In genomic region chr7:140661124-140661523, GRCh38 we compare ENCODE assay signal across 17 cellular contexts. TPM values are rescaled to one million over a fixed set of nuclear protein-coding genes. Genes with fewer than 3 reads are reported as not detected.
A peak's percentile ranks its signal among the peaks of the same experiment; 100 is the strongest.
DNase-seq lines count a peak whose midpoint lies in the region; ATAC-seq, FAIRE-seq and TF ChIP-seq lines count a peak whose summit lies in the region.
"Had no signal": no experiment of that assay in that cellular context is flagged by ENCODE, and none has a peak within 500 bp of the region (broad histone marks: within the 10 kb centered on the region; RNA-seq: fewer than 3 reads in every experiment).

No MANE protein-coding gene starts in this region.

- no peak overlapping the region for H3K27ac Mint-ChIP-seq in T-helper 2 cell treated with Interferon-gamma antibody and Interleukin-4, amounts not matched to agents 5 μg/mL and 100 μg/mL, for 36 hours
- H3K27ac Mint-ChIP-seq: activated naive CD8-positive, alpha-beta T cell; CD4-positive, CD25-positive, alpha-beta regulatory T cell; stimulated activated naive CD8-positive, alpha-beta T cell treated with anti-CD3 and anti-CD28 coated beads, Interleukin-15, Interleukin-2, amounts not matched to agents 100 ng/mL and 50 ng/mL, for 24 hours had no signal

- no peak overlapping the region for H3K9ac ChIP-seq in SK-N-SH

- H3K79me2 ChIP-seq in SK-N-SH (ENCODE audit: insufficient read depth) = no peaks in the 10 kb centered on the region

- no peaks in the 10 kb centered on the region for H3K9me2 ChIP-seq in SK-N-SH

- H3K9me3 Mint-ChIP-seq in T-helper 2 cell treated with Interferon-gamma antibody and Interleukin-4, amounts not matched to agents 5 μg/mL and 100 μg/mL, for 36 hours = no peaks in the 10 kb centered on the region
- H3K9me3 Mint-ChIP-seq: stimulated activated naive CD8-positive, alpha-beta T cell treated with anti-CD3 and anti-CD28 coated beads, Interleukin-15, Interleukin-2, amounts not matched to agents 100 ng/mL and 50 ng/mL, for 24 hours had no signal

- DNase-seq in D721Med (ENCODE audit: insufficient read length, low spot score) (no peak), SK-N-SH (no peak), fibroblast of peridontal ligament (ENCODE audit: extremely low read depth) (peak; percentile 46), GF-D8 (lab: John Stamatoyannopoulos, UW) (no peak), upper lobe of right lung (no peak), breast epithelium (ENCODE audit: low spot score in 2 of 2) (no peak)
- DNase-seq in T-helper 2 cell treated with Interferon-gamma antibody and Interleukin-4, amounts not matched to agents 5 μg/mL and 100 μg/mL, for 36 hours (ENCODE audit: low spot score) = no peak
- DNase-seq: activated CD8-positive, alpha-beta memory T cell treated with anti-CD3 and anti-CD28 coated beads for 24 hours; CD4-positive, CD25-positive, alpha-beta regulatory T cell; colonic mucosa; foreskin melanocyte; stimulated activated CD4-positive, alpha-beta T cell treated with anti-CD3 and anti-CD28 coated beads, Interleukin-4, amount 100 ng/mL, for 4 hours had no signal

- TF ChIP-seq CTCF in 22Rv1 (IDR thresholded peaks at IDR 0.05) (peak; percentile 43), D721Med (IDR thresholded peaks at IDR 0.05; ENCODE audit: insufficient read depth, missing control alignments) (peak; percentile 21), SK-N-SH (IDR thresholded peaks at IDR 0.05) (peak; percentile 47), upper lobe of right lung (IDR thresholded peaks at IDR 0.05) (no peak), breast epithelium (IDR thresholded peaks at IDR 0.05) (no peak)

- no peaks in the 10 kb centered on the region for H3K9me3 ChIP-seq in SK-N-SH
- H3K9me3 ChIP-seq in upper lobe of right lung = no peaks in the 10 kb centered on the region
- no peaks in the 10 kb centered on the region for H3K9me3 ChIP-seq in breast epithelium
- H3K9me3 ChIP-seq: colonic mucosa had no signal

- no peak overlapping the region for H3K4me2 ChIP-seq in SK-N-SH

- FAIRE-seq in D721Med (lab: Jason Lieb, UNC) = no peak
- FAIRE-seq: islet of Langerhans, RCC 7860 had no signal

- H3K4me3 ChIP-seq in SK-N-SH (ENCODE audit: low read depth in 2 of 2, low read length in 1 of 2) = no peak overlapping the region
- H3K4me3 ChIP-seq in upper lobe of right lung = no peak overlapping the region
- H3K4me3 ChIP-seq in breast epithelium = no peak overlapping the region
- H3K4me3 ChIP-seq: colonic mucosa had no signal

- no peak overlapping the region for H3K4me3 Mint-ChIP-seq in T-helper 2 cell treated with Interferon-gamma antibody and Interleukin-4, amounts not matched to agents 5 μg/mL and 100 μg/mL, for 36 hours
- H3K4me3 Mint-ChIP-seq: activated naive CD8-positive, alpha-beta T cell; CD4-positive, CD25-positive, alpha-beta regulatory T cell; stimulated activated naive CD8-positive, alpha-beta T cell treated with anti-CD3 and anti-CD28 coated beads, Interleukin-15, Interleukin-2, amounts not matched to agents 100 ng/mL and 50 ng/mL, for 24 hours had no signal

- no peak for TF ChIP-seq POLR2A in breast epithelium (IDR thresholded peaks at IDR 0.05)

- peak; percentile 68 for TF ChIP-seq RAD21 in SK-N-SH (IDR thresholded peaks at IDR 0.05; ENCODE audit: low read length)

- intact Hi-C loops in upper lobe of right lung (cut with DNase I) (no loop called here), breast epithelium (cut with DNase I; ENCODE audit: low total_unique reads) (no loop called here)

- H3K36me3 ChIP-seq in SK-N-SH (replicated peaks in 1 of 2; ENCODE audit: control insufficient read depth in 1 of 2, insufficient read depth in 2 of 2, low read length in 1 of 2) (no peaks in the 10 kb centered on the region), upper lobe of right lung (no peaks in the 10 kb centered on the region), breast epithelium (no peaks in the 10 kb centered on the region)
- H3K36me3 ChIP-seq: colonic mucosa had no signal

- H3F3A ChIP-seq in SK-N-SH (replicated peaks; ENCODE audit: insufficient read depth) = no peaks in the 10 kb centered on the region

- no peak for TF ChIP-seq EP300 in SK-N-SH (IDR thresholded peaks at IDR 0.05; ENCODE audit: borderline replicate concordance in 1 of 2, low read depth in 1 of 2, low read length in 1 of 2)

- peaks cover 9% of the 10 kb centered on the region; the same call in 1 of the 2 replicates for H3K27me3 ChIP-seq in SK-N-SH (ENCODE audit: insufficient read depth)
- H3K27me3 ChIP-seq in upper lobe of right lung = no peaks in the 10 kb centered on the region
- H3K27me3 ChIP-seq in breast epithelium = no peaks in the 10 kb centered on the region
- H3K27me3 ChIP-seq: colonic mucosa had no signal

- H3K4me1 Mint-ChIP-seq in T-helper 2 cell treated with Interferon-gamma antibody and Interleukin-4, amounts not matched to agents 5 μg/mL and 100 μg/mL, for 36 hours (ENCODE audit: low read depth) = peaks cover 10% of the 10 kb centered on the region

- POLR2A ChIA-PET in SK-N-SH (lab: Yijun Ruan, JAX) = interaction anchor here (0.6 kb wide), 1 partner anchor 166 kb away, joined by 3 read pairs; no protein-coding TSS in a partner anchor

- CTCF ChIA-PET in SK-N-SH (lab: Yijun Ruan, JAX) = interaction anchor here (0.6 to 5.3 kb wide), 16 partner anchors 7 to 872 kb away, joined by 3 to 34 read pairs (median 4); partner anchors contain the start of genes ADCK2 and MRPS33

- no peaks in the 10 kb centered on the region for H3K36me3 Mint-ChIP-seq in T-helper 2 cell treated with Interferon-gamma antibody and Interleukin-4, amounts not matched to agents 5 μg/mL and 100 μg/mL, for 36 hours (ENCODE audit: low read depth)
- H3K36me3 Mint-ChIP-seq: activated naive CD8-positive, alpha-beta T cell; CD4-positive, CD25-positive, alpha-beta regulatory T cell had no signal

- H3K27ac ChIP-seq in 22Rv1 (no peak overlapping the region), SK-N-SH (ENCODE audit: low read depth in 2 of 2, low read length in 1 of 2) (no peak overlapping the region), upper lobe of right lung (no peak overlapping the region), breast epithelium (no peak overlapping the region)
- H3K27ac ChIP-seq: colonic mucosa had no signal

- 64% methylated on average over 2 of the region's 2 CpGs for WGBS in SK-N-SH (ENCODE audit: low lambda C conversion rate)

- H3K4me1 ChIP-seq in SK-N-SH (ENCODE audit: control insufficient read depth in 1 of 2, insufficient read depth in 2 of 2, low read depth in 1 of 2, low read length in 1 of 2) = no peaks in the 10 kb centered on the region
- peaks cover 10% of the 10 kb centered on the region for H3K4me1 ChIP-seq in upper lobe of right lung
- H3K4me1 ChIP-seq in breast epithelium = no peaks in the 10 kb centered on the region

- no peak for ATAC-seq in upper lobe of right lung

- H2AFZ ChIP-seq in SK-N-SH (ENCODE audit: low read depth) = no peak overlapping the region

- H4K20me1 ChIP-seq in SK-N-SH (ENCODE audit: insufficient read depth) = no peaks in the 10 kb centered on the region

- H3K27me3 Mint-ChIP-seq in T-helper 2 cell treated with Interferon-gamma antibody and Interleukin-4, amounts not matched to agents 5 μg/mL and 100 μg/mL, for 36 hours (ENCODE audit: low read depth) = peaks cover 33% of the 10 kb centered on the region
- H3K27me3 Mint-ChIP-seq: activated naive CD8-positive, alpha-beta T cell had no signal

TF ChIP-seq in SK-N-SH, 30 proteins besides CTCF, POLR2A, EP300 and RAD21:
- no peak for TF ChIP-seq RXRA (IDR thresholded peaks at IDR 0.05; ENCODE audit: borderline replicate concordance, low read depth)
- TF ChIP-seq SMC3 (IDR thresholded peaks at IDR 0.05; ENCODE audit: low read depth, low read length) = peak; percentile 45

RNA-seq across cellular contexts. Expression of gene ADCK2, which starts 11.6 kb away (rescaled TPM):
- polyA plus RNA-seq in SK-N-SH (2012; rRNA removed) = 17.7 and 19.0 TPM in 2 replicates
- 11.9 and 15.3 TPM in 2 replicates for polyA plus RNA-seq in SK-N-SH (2012; cell fraction: cytosol; rRNA removed)
- 9.5 and 11.5 TPM in 2 replicates for polyA plus RNA-seq in SK-N-SH (2012; cell fraction: nucleus; rRNA removed)
- total RNA-seq in upper lobe of right lung (18.2 TPM), breast epithelium (10 to 100 TPM; 21.8 to 31.9 (median 23.6) TPM)

RNA-seq across cellular contexts. Expression of gene DENND2A, which starts 20.5 kb away (rescaled TPM):
- polyA plus RNA-seq in SK-N-SH (2012; rRNA removed) = 2.1 and 3.5 TPM in 2 replicates
- 1.5 and 2.8 TPM in 2 replicates for polyA plus RNA-seq in SK-N-SH (2012; cell fraction: cytosol; rRNA removed)
- polyA plus RNA-seq in SK-N-SH (2012; cell fraction: nucleus; rRNA removed) = 3.5 and 4.4 TPM in 2 replicates
- total RNA-seq in upper lobe of right lung (26.2 TPM), breast epithelium (10 to 100 TPM in 1 of 3 donors, 1 to 10 TPM in 2; 6.9 to 13.1 (median 7.6) TPM)
- total RNA-seq: CD4-positive, CD25-positive, alpha-beta regulatory T cell had no signal
- polyA plus RNA-seq: CD4-positive, CD25-positive, alpha-beta regulatory T cell had no signal

RNA-seq across cellular contexts. Expression of gene NDUFB2, which starts 35.4 kb away (rescaled TPM):
- polyA plus RNA-seq in SK-N-SH (2012; rRNA removed) = 1,154 and 1,214 TPM in 2 replicates
- polyA plus RNA-seq in SK-N-SH (2012; cell fraction: cytosol; rRNA removed) = 908 and 1,048 TPM in 2 replicates
- 281 and 458 TPM in 2 replicates for polyA plus RNA-seq in SK-N-SH (2012; cell fraction: nucleus; rRNA removed)
- total RNA-seq in upper lobe of right lung (160 TPM), breast epithelium (100 to 1,000 TPM in 2 of 3 donors, 10 to 100 TPM in 1; 85.0 to 151 (median 149) TPM)

Comparison
In these comparisons a context has a peak if more than half of its experiments do, and no peak if none do; other contexts are left out.
1. CTCF ChIP-seq: peak in 22Rv1 (single experiment), D721Med (single experiment) and SK-N-SH (single experiment); none in upper lobe of right lung (single experiment) and breast epithelium (0 of 3).